1 cellular context compared by ENCODE assay signal in the genomic region with DNA sequence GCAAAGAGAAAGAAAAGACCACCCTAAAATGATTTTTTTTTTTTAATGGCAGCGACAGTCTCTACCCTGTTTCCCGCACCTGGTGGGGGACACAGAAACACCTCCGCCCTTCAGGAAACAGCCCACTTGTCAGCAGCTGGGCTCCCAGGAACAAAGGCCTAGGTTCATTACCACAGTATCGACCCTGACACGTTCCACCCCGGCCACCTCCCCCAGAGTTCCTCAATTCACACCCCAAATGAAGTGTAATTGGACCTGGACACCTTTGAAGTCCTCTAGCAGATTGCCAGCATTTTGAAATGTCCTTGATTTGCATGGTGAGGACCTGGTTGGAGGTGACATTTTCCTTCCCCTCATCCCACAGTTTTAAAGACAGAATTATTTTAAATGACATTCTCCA.
TF ChIP-seq lines count a peak whose summit lies in the region.

No MANE protein-coding gene starts in this region.

TF ChIP-seq in HepG2, 621 proteins besides CTCF, POLR2A, EP300 and RAD21 (continued from another document):
- TF ChIP-seq HNRNPK (IDR thresholded peaks at IDR 0.05; ENCODE audit: low read depth, low read length, poor library complexity, severe bottlenecking), result no peak
- no peak for TF ChIP-seq ZNF761 (CRISPR knock-in tag; conservative IDR thresholded peaks at IDR 0.05)
- no peak for TF ChIP-seq ZFP36L1 (CRISPR knock-in tag; IDR thresholded peaks at IDR 0.05)
- TF ChIP-seq ZNF564 (CRISPR knock-in tag; IDR thresholded peaks at IDR 0.05), result no peak
- TF ChIP-seq GABPB1 (CRISPR knock-in tag; IDR thresholded peaks at IDR 0.05), result no peak
- no peak for TF ChIP-seq GATAD2A (CRISPR knock-in tag; IDR thresholded peaks at IDR 0.05)
- no peak for TF ChIP-seq UBTF (CRISPR knock-in tag; IDR thresholded peaks at IDR 0.05)
